Comparison of ENCODE assay signal across 1 cellular context in the genomic region with DNA sequence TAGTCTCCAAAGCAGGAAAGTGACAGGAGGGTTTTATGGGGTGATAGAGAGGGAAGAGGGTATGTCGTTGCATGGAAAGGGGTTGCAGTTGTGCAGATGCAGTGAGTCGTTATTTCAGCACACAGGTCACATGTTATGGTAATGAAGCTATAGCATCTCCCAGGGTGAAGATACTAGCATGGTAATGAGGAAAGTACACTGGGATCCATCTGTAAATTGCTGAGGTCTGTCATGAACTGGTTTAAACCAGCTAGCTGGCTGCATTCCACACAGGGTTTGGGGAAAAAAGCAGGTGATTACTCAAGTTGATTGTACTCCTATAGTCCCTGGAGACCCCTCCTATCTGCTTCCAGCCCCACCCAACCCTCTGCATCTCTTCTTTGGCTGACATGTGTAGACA.
TF ChIP-seq lines count a peak whose summit lies in the region.

No MANE protein-coding gene starts in this region.

TF ChIP-seq in IMR-90, 13 proteins besides CTCF, POLR2A, EP300 and RAD21 (continued from another document):
- TF ChIP-seq, protein P1, sequence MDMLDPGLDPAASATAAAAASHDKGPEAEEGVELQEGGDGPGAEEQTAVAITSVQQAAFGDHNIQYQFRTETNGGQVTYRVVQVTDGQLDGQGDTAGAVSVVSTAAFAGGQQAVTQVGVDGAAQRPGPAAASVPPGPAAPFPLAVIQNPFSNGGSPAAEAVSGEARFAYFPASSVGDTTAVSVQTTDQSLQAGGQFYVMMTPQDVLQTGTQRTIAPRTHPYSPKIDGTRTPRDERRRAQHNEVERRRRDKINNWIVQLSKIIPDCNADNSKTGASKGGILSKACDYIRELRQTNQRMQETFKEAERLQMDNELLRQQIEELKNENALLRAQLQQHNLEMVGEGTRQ (IDR thresholded peaks at IDR 0.05; ENCODE audit: low read depth, low read length) = no peak
- TF ChIP-seq NFE2L2 (IDR thresholded peaks at IDR 0.05; ENCODE audit: low read depth, low read length) (no peak), RFX5 (IDR thresholded peaks at IDR 0.05; ENCODE audit: low read depth, low read length) (no peak), FOS (IDR thresholded peaks at IDR 0.05; ENCODE audit: low read depth, low read length) (no peak), SMC3 (IDR thresholded peaks at IDR 0.05; ENCODE audit: low read depth, low read length) (no peak), MAZ (IDR thresholded peaks at IDR 0.05; ENCODE audit: borderline replicate concordance, low read depth, low read length) (no peak), CEBPB (IDR thresholded peaks at IDR 0.05; ENCODE audit: low read depth, low read length) (no peak), MAFK (IDR thresholded peaks at IDR 0.05; ENCODE audit: low read depth, low read length) (no peak), MXI1 (IDR thresholded peaks at IDR 0.05; ENCODE audit: borderline replicate concordance, low read depth, low read length) (no peak)
- TF ChIP-seq, protein P2, sequence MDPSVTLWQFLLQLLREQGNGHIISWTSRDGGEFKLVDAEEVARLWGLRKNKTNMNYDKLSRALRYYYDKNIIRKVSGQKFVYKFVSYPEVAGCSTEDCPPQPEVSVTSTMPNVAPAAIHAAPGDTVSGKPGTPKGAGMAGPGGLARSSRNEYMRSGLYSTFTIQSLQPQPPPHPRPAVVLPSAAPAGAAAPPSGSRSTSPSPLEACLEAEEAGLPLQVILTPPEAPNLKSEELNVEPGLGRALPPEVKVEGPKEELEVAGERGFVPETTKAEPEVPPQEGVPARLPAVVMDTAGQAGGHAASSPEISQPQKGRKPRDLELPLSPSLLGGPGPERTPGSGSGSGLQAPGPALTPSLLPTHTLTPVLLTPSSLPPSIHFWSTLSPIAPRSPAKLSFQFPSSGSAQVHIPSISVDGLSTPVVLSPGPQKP (IDR thresholded peaks at IDR 0.05; ENCODE audit: borderline replicate concordance, low read depth, low read length) = no peak
